8 cellular contexts compared by ENCODE assay signal in the genomic region with DNA sequence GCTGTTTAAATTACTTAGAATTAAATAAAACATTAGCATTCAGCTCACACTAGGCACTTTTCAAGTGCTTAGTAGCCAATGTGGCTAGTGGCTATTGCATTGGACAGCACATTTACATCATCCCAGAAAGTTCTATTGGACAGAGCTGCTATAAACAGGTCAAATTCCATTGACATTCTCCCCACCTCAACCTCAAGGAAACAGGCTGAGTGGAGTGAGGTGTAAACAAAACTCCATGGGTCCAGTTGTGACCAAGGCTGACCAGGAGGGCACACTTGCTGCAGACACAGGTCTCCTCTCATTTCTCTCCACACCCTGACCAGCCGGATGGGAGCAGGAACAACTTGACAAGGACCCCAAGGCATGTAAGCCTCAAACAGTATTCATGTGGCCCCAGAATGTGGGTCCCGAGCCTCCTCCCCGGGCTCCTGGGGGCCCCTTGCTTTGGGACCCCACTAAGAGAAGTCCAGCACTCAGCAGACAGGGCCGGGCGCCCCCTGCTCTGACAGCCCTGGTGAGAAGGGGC. TPM values are rescaled to one million over a fixed set of nuclear protein-coding genes. Genes with fewer than 3 reads are reported as not detected.
DNase-seq lines count a peak whose midpoint lies in the region; ATAC-seq and TF ChIP-seq lines count a peak whose summit lies in the region.

No MANE protein-coding gene starts in this region.

- H3K4me1 ChIP-seq in endodermal cell (ENCODE audit: control insufficient read depth, insufficient read depth, low read length), result peaks cover 4% of the 10 kb centered on the region

- TF ChIP-seq CTCF in CD4-positive, alpha-beta T cell (IDR thresholded peaks at IDR 0.05), result no peak
- TF ChIP-seq CTCF in NB4 (IDR thresholded peaks at IDR 0.05; ENCODE audit: low read depth, low read length) (no peak), endodermal cell (conservative IDR thresholded peaks at IDR 0.05) (no peak), nephron progenitor cell (IDR thresholded peaks at IDR 0.05) (no peak)

- DNase-seq in CD4-positive, alpha-beta T cell, result no peak
- no peak for DNase-seq in NB4 (ENCODE audit: low read depth)
- DNase-seq in endodermal cell, result no peak
- no peak for DNase-seq in nephron progenitor cell
- DNase-seq in posterior vena cava (ENCODE audit: low spot score), result no peak
- DNase-seq in NCI-H1694 treated with DMSO at 0.1 percent for 48 hours (lab: John Stamatoyannopoulos, UW), result no peak
- DNase-seq in DMS153 treated with DMSO at 0.1 percent for 48 hours (lab: John Stamatoyannopoulos, UW; ENCODE audit: unreplicated experiment), result no peak
- DNase-seq in NOMO-1 treated with DMSO at 0.1 percent for 48 hours (lab: John Stamatoyannopoulos, UW; ENCODE audit: unreplicated experiment), result no peak

- POLR2A ChIA-PET in CD4-positive, alpha-beta T cell (lab: Charles Lee), result interaction anchor here (1.1 kb wide), 1 partner anchor 32 kb away, joined by 3 read pairs; a partner anchor contains a TSS

- H3K4me3 ChIP-seq in NB4 (ENCODE audit: low read depth, low read length) (peak overlapping the region; percentile 34), endodermal cell (ENCODE audit: low read length) (peak overlapping the region; percentile 79)

- H3K9me3 Mint-ChIP-seq in CD4-positive, alpha-beta T cell, result no peaks in the 10 kb centered on the region
- H3K9me3 Mint-ChIP-seq in endodermal cell (no peaks in the 10 kb centered on the region), nephron progenitor cell (no peaks in the 10 kb centered on the region)

- peaks cover 17% of the 10 kb centered on the region for H3K4me1 Mint-ChIP-seq in CD4-positive, alpha-beta T cell (ENCODE audit: low read depth)
- H3K4me1 Mint-ChIP-seq in endodermal cell (peaks cover 26% of the 10 kb centered on the region), nephron progenitor cell (peaks cover 71% of the 10 kb centered on the region)

- H3K27me3 Mint-ChIP-seq in CD4-positive, alpha-beta T cell, result peaks cover 32% of the 10 kb centered on the region
- H3K27me3 Mint-ChIP-seq in endodermal cell (ENCODE audit: insufficient read depth), result peaks cover 28% of the 10 kb centered on the region
- peaks cover 20% of the 10 kb centered on the region for H3K27me3 Mint-ChIP-seq in nephron progenitor cell (ENCODE audit: low read depth, poor library complexity)

- CTCF ChIA-PET in CD4-positive, alpha-beta T cell (lab: Charles Lee), result no interaction called here

- no peaks in the 10 kb centered on the region for H3K36me3 ChIP-seq in endodermal cell (ENCODE audit: control insufficient read depth, insufficient read depth, low read length)

- H3K4me3 Mint-ChIP-seq in CD4-positive, alpha-beta T cell, result peak overlapping the region; percentile 85
- H3K4me3 Mint-ChIP-seq in endodermal cell, result peak overlapping the region; percentile 74
- H3K4me3 Mint-ChIP-seq in nephron progenitor cell, result peak overlapping the region; percentile 90

- H3K27me3 ChIP-seq in CD4-positive, alpha-beta T cell (ENCODE audit: control insufficient read depth, insufficient read depth, low read length), result peaks cover 16% of the 10 kb centered on the region
- no peaks in the 10 kb centered on the region for H3K27me3 ChIP-seq in endodermal cell (ENCODE audit: control insufficient read depth, insufficient read depth, low read length, poor library complexity, severe bottlenecking)

- H3K27ac ChIP-seq in CD4-positive, alpha-beta T cell (ENCODE audit: low read depth, low read length), result no peak overlapping the region
- H3K27ac ChIP-seq in endodermal cell (ENCODE audit: low read depth, low read length), result no peak overlapping the region

- H3K9ac ChIP-seq in endodermal cell (ENCODE audit: extremely low read depth, low read length, poor library complexity, severe bottlenecking), result no peak overlapping the region

- H3K36me3 Mint-ChIP-seq in CD4-positive, alpha-beta T cell (ENCODE audit: low read depth), result no peaks in the 10 kb centered on the region
- no peaks in the 10 kb centered on the region for H3K36me3 Mint-ChIP-seq in endodermal cell (ENCODE audit: low read depth)
- H3K36me3 Mint-ChIP-seq in nephron progenitor cell (ENCODE audit: low read depth), result no peaks in the 10 kb centered on the region

- intact Hi-C loops in CD4-positive, alpha-beta T cell (cut with DNase I, micrococcal nuclease), result no loop called here
- intact Hi-C loops in posterior vena cava (cut with DNase I), result no loop called here

- H3K27ac Mint-ChIP-seq in CD4-positive, alpha-beta T cell, result no peak overlapping the region
- H3K27ac Mint-ChIP-seq in endodermal cell (no peak overlapping the region), nephron progenitor cell (no peak overlapping the region)

- no peak for TF ChIP-seq POLR2A in NB4 (IDR thresholded peaks at IDR 0.05; ENCODE audit: extremely low read depth, insufficient read length)

- ATAC-seq in CD4-positive, alpha-beta T cell (ENCODE audit: poor library complexity), result no peak

- 6 to 10% methylated on average over 5 of the region's 5 CpGs for WGBS in endodermal cell (ENCODE audit: insufficient coverage in 1 of 2, insufficient read length in 1 of 2), 2 experiments

- no peaks in the 10 kb centered on the region for H3K9me3 ChIP-seq in CD4-positive, alpha-beta T cell (ENCODE audit: control insufficient read depth, low read length)
- H3K9me3 ChIP-seq in endodermal cell (ENCODE audit: control insufficient read depth, low read length), result no peaks in the 10 kb centered on the region

RNA-seq across cellular contexts. Expression of a gene that starts 0.5 kb away (rescaled TPM):
- under 1 TPM; 0.42 to 0.55 TPM for total RNA-seq in CD4-positive, alpha-beta T cell
- total RNA-seq in endodermal cell, result 1 to 10 TPM; 1.7 to 2.9 TPM
- 2.2 TPM for polyA plus RNA-seq in endodermal cell (2013, experiment 1 of 2)
- 2.2 TPM for polyA plus RNA-seq in endodermal cell (2013, experiment 2 of 2)
- under 1 TPM; 0.33 to 0.93 TPM for total RNA-seq in posterior vena cava

RNA-seq across cellular contexts. Expression of a gene that starts 30.0 kb away (rescaled TPM):
- total RNA-seq in CD4-positive, alpha-beta T cell, result 10 to 100 TPM; 12.5 to 12.9 TPM
- total RNA-seq in endodermal cell (10 to 100 TPM; 48.0 to 51.2 TPM), posterior vena cava (10 to 100 TPM; 28.3 TPM)
- 58.2 TPM for polyA plus RNA-seq in endodermal cell (2013, experiment 1 of 2)
- 53.7 TPM for polyA plus RNA-seq in endodermal cell (2013, experiment 2 of 2)

RNA-seq across cellular contexts. Expression of a gene that starts 32.7 kb away (rescaled TPM):
- 100 to 1,000 TPM; 117 to 140 TPM for total RNA-seq in CD4-positive, alpha-beta T cell
- total RNA-seq in endodermal cell (100 to 1,000 TPM; 112 to 116 TPM), posterior vena cava (10 to 100 TPM; 57.0 TPM)
- polyA plus RNA-seq in endodermal cell (2013, experiment 1 of 2), result 90.7 TPM
- polyA plus RNA-seq in endodermal cell (2013, experiment 2 of 2), result 88.3 TPM

RNA-seq across cellular contexts. Expression of a gene that starts 48.4 kb away (rescaled TPM):
- total RNA-seq in CD4-positive, alpha-beta T cell, result under 1 TPM in 1 of 2 experiments, not detected in 1; 0.20 TPM
- total RNA-seq in endodermal cell (1 to 10 TPM; 1.4 to 2.1 TPM), posterior vena cava (under 1 TPM; 0.19 to 0.23 TPM)
- polyA plus RNA-seq in endodermal cell (2013, experiment 1 of 2), result 5.8 TPM
- polyA plus RNA-seq in endodermal cell (2013, experiment 2 of 2), result 6.0 TPM
